1 cellular context compared by ENCODE assay signal in the genomic region with DNA sequence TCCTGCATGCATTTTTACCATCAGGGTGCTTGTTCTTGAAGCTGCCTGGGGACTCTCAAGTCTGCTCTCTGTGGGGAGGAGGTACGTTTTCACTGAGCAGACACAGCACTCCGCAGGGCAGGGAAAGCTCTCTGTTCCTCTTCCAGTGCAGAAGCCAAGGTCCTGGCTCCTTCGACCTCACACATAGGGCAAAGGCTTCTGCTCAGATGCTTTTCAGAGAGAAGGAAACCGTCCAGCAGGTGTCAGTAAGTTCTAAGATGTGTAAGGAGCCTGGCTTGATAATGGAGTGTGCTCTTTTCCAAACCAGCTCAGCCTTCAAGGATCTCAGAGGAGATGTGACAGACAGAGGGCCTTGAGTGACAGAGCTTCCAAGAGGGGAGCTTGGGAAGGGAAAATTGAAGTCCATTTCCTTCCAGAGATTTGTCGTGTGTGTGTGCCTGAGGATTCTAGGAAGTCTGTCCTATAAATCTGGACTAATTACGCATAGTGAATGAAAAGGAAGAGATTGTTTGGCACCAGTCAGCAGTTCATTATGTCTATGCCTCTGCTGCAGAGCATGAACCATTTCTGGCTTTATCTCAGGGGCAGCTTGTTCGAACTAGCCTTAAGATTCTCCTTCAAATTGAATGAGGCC.
TF ChIP-seq lines count a peak whose summit lies in the region.

No MANE protein-coding gene starts in this region.

TF ChIP-seq in HepG2, 621 proteins besides CTCF, POLR2A, EP300 and RAD21 (continued from another document):
- TF ChIP-seq, protein P1, sequence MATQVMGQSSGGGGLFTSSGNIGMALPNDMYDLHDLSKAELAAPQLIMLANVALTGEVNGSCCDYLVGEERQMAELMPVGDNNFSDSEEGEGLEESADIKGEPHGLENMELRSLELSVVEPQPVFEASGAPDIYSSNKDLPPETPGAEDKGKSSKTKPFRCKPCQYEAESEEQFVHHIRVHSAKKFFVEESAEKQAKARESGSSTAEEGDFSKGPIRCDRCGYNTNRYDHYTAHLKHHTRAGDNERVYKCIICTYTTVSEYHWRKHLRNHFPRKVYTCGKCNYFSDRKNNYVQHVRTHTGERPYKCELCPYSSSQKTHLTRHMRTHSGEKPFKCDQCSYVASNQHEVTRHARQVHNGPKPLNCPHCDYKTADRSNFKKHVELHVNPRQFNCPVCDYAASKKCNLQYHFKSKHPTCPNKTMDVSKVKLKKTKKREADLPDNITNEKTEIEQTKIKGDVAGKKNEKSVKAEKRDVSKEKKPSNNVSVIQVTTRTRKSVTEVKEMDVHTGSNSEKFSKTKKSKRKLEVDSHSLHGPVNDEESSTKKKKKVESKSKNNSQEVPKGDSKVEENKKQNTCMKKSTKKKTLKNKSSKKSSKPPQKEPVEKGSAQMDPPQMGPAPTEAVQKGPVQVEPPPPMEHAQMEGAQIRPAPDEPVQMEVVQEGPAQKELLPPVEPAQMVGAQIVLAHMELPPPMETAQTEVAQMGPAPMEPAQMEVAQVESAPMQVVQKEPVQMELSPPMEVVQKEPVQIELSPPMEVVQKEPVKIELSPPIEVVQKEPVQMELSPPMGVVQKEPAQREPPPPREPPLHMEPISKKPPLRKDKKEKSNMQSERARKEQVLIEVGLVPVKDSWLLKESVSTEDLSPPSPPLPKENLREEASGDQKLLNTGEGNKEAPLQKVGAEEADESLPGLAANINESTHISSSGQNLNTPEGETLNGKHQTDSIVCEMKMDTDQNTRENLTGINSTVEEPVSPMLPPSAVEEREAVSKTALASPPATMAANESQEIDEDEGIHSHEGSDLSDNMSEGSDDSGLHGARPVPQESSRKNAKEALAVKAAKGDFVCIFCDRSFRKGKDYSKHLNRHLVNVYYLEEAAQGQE (IDR thresholded peaks at IDR 0.05; ENCODE audit: borderline replicate concordance in 1 of 2, low read depth in 1 of 2, low read length in 2 of 2) = no peak
- TF ChIP-seq MIER3 (CRISPR knock-in tag; IDR thresholded peaks at IDR 0.05; ENCODE audit: borderline replicate concordance) (0 out of 2 replicates have a peak, but pooled peaks have one; percentile 49), IRF2 (CRISPR knock-in tag; IDR thresholded peaks at IDR 0.05) (0 out of 2 replicates have a peak, but pooled peaks have one; percentile 26), ZNF205 (CRISPR knock-in tag; IDR thresholded peaks at IDR 0.05) (peak; percentile 67; the same call in 1 of the 2 replicates), HNF4A (CRISPR knock-in tag; IDR thresholded peaks at IDR 0.05) (peak; percentile 48), GATAD2A (CRISPR knock-in tag; IDR thresholded peaks at IDR 0.05) (0 out of 2 replicates have a peak, but pooled peaks have one; percentile 12), MED1 (CRISPR knock-in tag; IDR thresholded peaks at IDR 0.05) (0 out of 2 replicates have a peak, but pooled peaks have one; percentile 19), FOXC1 (CRISPR knock-in tag; IDR thresholded peaks at IDR 0.05; ENCODE audit: borderline replicate concordance) (0 out of 2 replicates have a peak, but pooled peaks have one; percentile 51), ZNF44 (CRISPR knock-in tag; IDR thresholded peaks at IDR 0.05) (0 out of 2 replicates have a peak, but pooled peaks have one; percentile 22), HOXA9 (CRISPR knock-in tag; IDR thresholded peaks at IDR 0.05; ENCODE audit: borderline replicate concordance) (no peak), SMC3 (IDR thresholded peaks at IDR 0.05; ENCODE audit: low read length) (peak; percentile 91)
- TF ChIP-seq, protein P2, sequence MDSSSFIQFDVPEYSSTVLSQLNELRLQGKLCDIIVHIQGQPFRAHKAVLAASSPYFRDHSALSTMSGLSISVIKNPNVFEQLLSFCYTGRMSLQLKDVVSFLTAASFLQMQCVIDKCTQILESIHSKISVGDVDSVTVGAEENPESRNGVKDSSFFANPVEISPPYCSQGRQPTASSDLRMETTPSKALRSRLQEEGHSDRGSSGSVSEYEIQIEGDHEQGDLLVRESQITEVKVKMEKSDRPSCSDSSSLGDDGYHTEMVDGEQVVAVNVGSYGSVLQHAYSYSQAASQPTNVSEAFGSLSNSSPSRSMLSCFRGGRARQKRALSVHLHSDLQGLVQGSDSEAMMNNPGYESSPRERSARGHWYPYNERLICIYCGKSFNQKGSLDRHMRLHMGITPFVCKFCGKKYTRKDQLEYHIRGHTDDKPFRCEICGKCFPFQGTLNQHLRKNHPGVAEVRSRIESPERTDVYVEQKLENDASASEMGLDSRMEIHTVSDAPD (CRISPR knock-in tag; IDR thresholded peaks at IDR 0.05) = no peak
- TF ChIP-seq, protein P3, sequence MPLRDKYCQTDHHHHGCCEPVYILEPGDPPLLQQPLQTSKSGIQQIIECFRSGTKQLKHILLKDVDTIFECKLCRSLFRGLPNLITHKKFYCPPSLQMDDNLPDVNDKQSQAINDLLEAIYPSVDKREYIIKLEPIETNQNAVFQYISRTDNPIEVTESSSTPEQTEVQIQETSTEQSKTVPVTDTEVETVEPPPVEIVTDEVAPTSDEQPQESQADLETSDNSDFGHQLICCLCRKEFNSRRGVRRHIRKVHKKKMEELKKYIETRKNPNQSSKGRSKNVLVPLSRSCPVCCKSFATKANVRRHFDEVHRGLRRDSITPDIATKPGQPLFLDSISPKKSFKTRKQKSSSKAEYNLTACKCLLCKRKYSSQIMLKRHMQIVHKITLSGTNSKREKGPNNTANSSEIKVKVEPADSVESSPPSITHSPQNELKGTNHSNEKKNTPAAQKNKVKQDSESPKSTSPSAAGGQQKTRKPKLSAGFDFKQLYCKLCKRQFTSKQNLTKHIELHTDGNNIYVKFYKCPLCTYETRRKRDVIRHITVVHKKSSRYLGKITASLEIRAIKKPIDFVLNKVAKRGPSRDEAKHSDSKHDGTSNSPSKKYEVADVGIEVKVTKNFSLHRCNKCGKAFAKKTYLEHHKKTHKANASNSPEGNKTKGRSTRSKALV (CRISPR knock-in tag; IDR thresholded peaks at IDR 0.05) = no peak
- TF ChIP-seq, protein P4, sequence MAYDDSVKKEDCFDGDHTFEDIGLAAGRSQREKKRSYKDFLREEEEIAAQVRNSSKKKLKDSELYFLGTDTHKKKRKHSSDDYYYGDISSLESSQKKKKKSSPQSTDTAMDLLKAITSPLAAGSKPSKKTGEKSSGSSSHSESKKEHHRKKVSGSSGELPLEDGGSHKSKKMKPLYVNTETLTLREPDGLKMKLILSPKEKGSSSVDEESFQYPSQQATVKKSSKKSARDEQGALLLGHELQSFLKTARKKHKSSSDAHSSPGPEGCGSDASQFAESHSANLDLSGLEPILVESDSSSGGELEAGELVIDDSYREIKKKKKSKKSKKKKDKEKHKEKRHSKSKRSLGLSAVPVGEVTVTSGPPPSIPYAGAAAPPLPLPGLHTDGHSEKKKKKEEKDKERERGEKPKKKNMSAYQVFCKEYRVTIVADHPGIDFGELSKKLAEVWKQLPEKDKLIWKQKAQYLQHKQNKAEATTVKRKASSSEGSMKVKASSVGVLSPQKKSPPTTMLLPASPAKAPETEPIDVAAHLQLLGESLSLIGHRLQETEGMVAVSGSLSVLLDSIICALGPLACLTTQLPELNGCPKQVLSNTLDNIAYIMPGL (CRISPR knock-in tag; IDR thresholded peaks at IDR 0.05; ENCODE audit: borderline replicate concordance in 1 of 2, low read depth in 1 of 2) = peak in 1 of 2 experiments; percentile 48; a peak in 1 of 4 replicates
- TF ChIP-seq, protein P5, sequence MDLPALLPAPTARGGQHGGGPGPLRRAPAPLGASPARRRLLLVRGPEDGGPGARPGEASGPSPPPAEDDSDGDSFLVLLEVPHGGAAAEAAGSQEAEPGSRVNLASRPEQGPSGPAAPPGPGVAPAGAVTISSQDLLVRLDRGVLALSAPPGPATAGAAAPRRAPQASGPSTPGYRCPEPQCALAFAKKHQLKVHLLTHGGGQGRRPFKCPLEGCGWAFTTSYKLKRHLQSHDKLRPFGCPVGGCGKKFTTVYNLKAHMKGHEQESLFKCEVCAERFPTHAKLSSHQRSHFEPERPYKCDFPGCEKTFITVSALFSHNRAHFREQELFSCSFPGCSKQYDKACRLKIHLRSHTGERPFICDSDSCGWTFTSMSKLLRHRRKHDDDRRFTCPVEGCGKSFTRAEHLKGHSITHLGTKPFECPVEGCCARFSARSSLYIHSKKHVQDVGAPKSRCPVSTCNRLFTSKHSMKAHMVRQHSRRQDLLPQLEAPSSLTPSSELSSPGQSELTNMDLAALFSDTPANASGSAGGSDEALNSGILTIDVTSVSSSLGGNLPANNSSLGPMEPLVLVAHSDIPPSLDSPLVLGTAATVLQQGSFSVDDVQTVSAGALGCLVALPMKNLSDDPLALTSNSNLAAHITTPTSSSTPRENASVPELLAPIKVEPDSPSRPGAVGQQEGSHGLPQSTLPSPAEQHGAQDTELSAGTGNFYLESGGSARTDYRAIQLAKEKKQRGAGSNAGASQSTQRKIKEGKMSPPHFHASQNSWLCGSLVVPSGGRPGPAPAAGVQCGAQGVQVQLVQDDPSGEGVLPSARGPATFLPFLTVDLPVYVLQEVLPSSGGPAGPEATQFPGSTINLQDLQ (CRISPR knock-in tag; IDR thresholded peaks at IDR 0.05) = no peak
- TF ChIP-seq, protein P6, sequence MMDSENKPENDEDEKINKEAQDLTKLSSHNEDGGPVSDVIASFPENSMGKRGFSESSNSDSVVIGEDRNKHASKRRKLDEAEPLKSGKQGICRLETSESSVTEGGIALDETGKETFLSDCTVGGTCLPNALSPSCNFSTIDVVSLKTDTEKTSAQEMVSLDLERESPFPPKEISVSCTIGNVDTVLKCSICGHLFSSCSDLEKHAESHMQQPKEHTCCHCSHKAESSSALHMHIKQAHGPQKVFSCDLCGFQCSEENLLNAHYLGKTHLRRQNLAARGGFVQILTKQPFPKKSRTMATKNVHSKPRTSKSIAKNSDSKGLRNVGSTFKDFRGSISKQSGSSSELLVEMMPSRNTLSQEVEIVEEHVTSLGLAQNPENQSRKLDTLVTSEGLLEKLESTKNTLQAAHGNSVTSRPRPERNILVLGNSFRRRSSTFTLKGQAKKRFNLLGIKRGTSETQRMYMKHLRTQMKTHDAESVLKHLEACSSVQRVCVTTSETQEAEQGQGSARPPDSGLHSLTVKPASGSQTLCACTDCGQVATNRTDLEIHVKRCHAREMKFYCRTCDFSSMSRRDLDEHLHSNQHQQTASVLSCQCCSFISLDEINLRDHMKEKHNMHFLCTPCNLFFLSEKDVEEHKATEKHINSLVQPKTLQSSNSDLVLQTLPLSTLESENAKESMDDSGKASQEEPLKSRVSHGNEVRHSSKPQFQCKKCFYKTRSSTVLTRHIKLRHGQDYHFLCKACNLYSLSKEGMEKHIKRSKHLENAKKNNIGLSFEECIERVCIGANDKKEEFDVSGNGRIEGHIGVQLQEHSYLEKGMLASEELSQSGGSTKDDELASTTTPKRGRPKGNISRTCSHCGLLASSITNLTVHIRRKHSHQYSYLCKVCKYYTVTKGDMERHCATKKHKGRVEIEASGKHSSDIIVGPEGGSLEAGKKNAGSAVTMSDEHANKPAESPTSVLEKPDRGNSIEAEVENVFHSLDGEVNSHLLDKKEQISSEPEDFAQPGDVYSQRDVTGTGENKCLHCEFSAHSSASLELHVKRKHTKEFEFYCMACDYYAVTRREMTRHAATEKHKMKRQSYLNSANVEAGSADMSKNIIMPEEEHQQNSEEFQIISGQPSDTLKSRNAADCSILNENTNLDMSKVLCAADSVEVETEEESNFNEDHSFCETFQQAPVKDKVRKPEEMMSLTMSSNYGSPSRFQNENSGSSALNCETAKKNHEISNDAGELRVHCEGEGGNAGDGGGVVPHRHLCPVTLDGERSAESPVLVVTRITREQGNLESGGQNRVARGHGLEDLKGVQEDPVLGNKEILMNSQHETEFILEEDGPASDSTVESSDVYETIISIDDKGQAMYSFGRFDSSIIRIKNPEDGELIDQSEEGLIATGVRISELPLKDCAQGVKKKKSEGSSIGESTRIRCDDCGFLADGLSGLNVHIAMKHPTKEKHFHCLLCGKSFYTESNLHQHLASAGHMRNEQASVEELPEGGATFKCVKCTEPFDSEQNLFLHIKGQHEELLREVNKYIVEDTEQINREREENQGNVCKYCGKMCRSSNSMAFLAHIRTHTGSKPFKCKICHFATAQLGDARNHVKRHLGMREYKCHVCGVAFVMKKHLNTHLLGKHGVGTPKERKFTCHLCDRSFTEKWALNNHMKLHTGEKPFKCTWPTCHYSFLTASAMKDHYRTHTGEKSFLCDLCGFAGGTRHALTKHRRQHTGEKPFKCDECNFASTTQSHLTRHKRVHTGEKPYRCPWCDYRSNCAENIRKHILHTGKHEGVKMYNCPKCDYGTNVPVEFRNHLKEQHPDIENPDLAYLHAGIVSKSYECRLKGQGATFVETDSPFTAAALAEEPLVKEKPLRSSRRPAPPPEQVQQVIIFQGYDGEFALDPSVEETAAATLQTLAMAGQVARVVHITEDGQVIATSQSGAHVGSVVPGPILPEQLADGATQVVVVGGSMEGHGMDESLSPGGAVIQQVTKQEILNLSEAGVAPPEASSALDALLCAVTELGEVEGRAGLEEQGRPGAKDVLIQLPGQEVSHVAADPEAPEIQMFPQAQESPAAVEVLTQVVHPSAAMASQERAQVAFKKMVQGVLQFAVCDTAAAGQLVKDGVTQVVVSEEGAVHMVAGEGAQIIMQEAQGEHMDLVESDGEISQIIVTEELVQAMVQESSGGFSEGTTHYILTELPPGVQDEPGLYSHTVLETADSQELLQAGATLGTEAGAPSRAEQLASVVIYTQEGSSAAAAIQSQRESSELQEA (CRISPR knock-in tag; IDR thresholded peaks at IDR 0.05; ENCODE audit: not compliant biosample characterization) = no peak
- TF ChIP-seq, protein P7, sequence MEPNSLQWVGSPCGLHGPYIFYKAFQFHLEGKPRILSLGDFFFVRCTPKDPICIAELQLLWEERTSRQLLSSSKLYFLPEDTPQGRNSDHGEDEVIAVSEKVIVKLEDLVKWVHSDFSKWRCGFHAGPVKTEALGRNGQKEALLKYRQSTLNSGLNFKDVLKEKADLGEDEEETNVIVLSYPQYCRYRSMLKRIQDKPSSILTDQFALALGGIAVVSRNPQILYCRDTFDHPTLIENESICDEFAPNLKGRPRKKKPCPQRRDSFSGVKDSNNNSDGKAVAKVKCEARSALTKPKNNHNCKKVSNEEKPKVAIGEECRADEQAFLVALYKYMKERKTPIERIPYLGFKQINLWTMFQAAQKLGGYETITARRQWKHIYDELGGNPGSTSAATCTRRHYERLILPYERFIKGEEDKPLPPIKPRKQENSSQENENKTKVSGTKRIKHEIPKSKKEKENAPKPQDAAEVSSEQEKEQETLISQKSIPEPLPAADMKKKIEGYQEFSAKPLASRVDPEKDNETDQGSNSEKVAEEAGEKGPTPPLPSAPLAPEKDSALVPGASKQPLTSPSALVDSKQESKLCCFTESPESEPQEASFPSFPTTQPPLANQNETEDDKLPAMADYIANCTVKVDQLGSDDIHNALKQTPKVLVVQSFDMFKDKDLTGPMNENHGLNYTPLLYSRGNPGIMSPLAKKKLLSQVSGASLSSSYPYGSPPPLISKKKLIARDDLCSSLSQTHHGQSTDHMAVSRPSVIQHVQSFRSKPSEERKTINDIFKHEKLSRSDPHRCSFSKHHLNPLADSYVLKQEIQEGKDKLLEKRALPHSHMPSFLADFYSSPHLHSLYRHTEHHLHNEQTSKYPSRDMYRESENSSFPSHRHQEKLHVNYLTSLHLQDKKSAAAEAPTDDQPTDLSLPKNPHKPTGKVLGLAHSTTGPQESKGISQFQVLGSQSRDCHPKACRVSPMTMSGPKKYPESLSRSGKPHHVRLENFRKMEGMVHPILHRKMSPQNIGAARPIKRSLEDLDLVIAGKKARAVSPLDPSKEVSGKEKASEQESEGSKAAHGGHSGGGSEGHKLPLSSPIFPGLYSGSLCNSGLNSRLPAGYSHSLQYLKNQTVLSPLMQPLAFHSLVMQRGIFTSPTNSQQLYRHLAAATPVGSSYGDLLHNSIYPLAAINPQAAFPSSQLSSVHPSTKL (CRISPR knock-in tag; IDR thresholded peaks at IDR 0.05) = 0 out of 2 replicates have a peak, but pooled peaks have one; percentile 12
